Comparison of ENCODE assay signal across 1 cellular context in genomic region chr12:64759035-64759894, GRCh38.
TF ChIP-seq lines count a peak whose summit lies in the region.

Gene GNS (minus strand): TSS chr12:64759406. CDS start chr12:64759276, 130 bp downstream.

TF ChIP-seq in HepG2, 621 proteins besides CTCF, POLR2A, EP300 and RAD21 (continued from another document and continues in another):
- TF ChIP-seq, protein P1, sequence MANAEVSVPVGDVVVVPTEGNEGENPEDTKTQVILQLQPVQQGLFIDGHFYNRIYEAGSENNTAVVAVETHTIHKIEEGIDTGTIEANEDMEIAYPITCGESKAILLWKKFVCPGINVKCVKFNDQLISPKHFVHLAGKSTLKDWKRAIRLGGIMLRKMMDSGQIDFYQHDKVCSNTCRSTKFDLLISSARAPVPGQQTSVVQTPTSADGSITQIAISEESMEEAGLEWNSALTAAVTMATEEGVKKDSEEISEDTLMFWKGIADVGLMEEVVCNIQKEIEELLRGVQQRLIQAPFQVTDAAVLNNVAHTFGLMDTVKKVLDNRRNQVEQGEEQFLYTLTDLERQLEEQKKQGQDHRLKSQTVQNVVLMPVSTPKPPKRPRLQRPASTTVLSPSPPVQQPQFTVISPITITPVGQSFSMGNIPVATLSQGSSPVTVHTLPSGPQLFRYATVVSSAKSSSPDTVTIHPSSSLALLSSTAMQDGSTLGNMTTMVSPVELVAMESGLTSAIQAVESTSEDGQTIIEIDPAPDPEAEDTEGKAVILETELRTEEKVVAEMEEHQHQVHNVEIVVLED (CRISPR knock-in tag; IDR thresholded peaks at IDR 0.05; ENCODE audit: borderline replicate concordance) = peak; percentile 94
- 0 out of 2 replicates have a peak, but pooled peaks have one; percentile 1 for TF ChIP-seq CEBPG (CRISPR knock-in tag; IDR thresholded peaks at IDR 0.05)
- TF ChIP-seq, protein P2, sequence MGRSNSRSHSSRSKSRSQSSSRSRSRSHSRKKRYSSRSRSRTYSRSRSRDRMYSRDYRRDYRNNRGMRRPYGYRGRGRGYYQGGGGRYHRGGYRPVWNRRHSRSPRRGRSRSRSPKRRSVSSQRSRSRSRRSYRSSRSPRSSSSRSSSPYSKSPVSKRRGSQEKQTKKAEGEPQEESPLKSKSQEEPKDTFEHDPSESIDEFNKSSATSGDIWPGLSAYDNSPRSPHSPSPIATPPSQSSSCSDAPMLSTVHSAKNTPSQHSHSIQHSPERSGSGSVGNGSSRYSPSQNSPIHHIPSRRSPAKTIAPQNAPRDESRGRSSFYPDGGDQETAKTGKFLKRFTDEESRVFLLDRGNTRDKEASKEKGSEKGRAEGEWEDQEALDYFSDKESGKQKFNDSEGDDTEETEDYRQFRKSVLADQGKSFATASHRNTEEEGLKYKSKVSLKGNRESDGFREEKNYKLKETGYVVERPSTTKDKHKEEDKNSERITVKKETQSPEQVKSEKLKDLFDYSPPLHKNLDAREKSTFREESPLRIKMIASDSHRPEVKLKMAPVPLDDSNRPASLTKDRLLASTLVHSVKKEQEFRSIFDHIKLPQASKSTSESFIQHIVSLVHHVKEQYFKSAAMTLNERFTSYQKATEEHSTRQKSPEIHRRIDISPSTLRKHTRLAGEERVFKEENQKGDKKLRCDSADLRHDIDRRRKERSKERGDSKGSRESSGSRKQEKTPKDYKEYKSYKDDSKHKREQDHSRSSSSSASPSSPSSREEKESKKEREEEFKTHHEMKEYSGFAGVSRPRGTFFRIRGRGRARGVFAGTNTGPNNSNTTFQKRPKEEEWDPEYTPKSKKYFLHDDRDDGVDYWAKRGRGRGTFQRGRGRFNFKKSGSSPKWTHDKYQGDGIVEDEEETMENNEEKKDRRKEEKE (IDR thresholded peaks at IDR 0.05) = no peak
- peak; percentile 61; the same call in 1 of the 2 replicates for TF ChIP-seq BRCA1 (CRISPR knock-in tag; IDR thresholded peaks at IDR 0.05)
- peak; percentile 77; the same call in 1 of the 2 replicates for TF ChIP-seq ZNF607 (CRISPR knock-in tag; IDR thresholded peaks at IDR 0.05; ENCODE audit: borderline replicate concordance)
- peak; percentile 23; the same call in 1 of the 2 replicates for TF ChIP-seq E2F5 (CRISPR knock-in tag; conservative IDR thresholded peaks at IDR 0.05)
- TF ChIP-seq, protein P3, sequence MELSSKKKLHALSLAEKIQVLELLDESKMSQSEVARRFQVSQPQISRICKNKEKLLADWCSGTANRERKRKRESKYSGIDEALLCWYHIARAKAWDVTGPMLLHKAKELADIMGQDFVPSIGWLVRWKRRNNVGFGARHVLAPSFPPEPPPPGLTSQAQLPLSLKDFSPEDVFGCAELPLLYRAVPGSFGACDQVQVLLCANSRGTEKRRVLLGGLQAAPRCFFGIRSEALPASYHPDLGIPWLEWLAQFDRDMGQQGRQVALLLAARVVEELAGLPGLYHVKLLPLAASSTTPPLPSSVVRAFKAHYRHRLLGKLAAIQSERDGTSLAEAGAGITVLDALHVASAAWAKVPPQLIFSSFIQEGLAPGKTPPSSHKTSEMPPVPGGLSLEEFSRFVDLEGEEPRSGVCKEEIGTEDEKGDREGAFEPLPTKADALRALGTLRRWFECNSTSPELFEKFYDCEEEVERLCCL (CRISPR knock-in tag; IDR thresholded peaks at IDR 0.05; ENCODE audit: borderline replicate concordance) = 0 out of 2 replicates have a peak, but pooled peaks have one; percentile 78
- TF ChIP-seq ZNF775 (CRISPR knock-in tag; IDR thresholded peaks at IDR 0.05; ENCODE audit: borderline replicate concordance) = no peak
- peak; percentile 100 for TF ChIP-seq SP5 (CRISPR knock-in tag; IDR thresholded peaks at IDR 0.05; ENCODE audit: borderline replicate concordance, low read depth)
- TF ChIP-seq ZNF484 (CRISPR knock-in tag; IDR thresholded peaks at IDR 0.05; ENCODE audit: borderline replicate concordance, low read depth) = no peak
- TF ChIP-seq ZNF33B (CRISPR knock-in tag; IDR thresholded peaks at IDR 0.05) = no peak
- no peak for TF ChIP-seq ELF4 (CRISPR knock-in tag; IDR thresholded peaks at IDR 0.05; ENCODE audit: borderline replicate concordance)
- TF ChIP-seq SPEN (CRISPR knock-in tag; IDR thresholded peaks at IDR 0.05; ENCODE audit: low read depth) = peak; percentile 80
- peak; percentile 72 to 84 for TF ChIP-seq NR2F1 (CRISPR knock-in tag; IDR thresholded peaks at IDR 0.05)
- TF ChIP-seq SP2 (CRISPR knock-in tag; IDR thresholded peaks at IDR 0.05) = no peak
- peak; percentile 73; the same call in 1 of the 2 replicates for TF ChIP-seq ZNF207 (IDR thresholded peaks at IDR 0.05; ENCODE audit: borderline replicate concordance)
- no peak for TF ChIP-seq ZNF382 (CRISPR knock-in tag; IDR thresholded peaks at IDR 0.05; ENCODE audit: borderline replicate concordance)
- peak; percentile 13 for TF ChIP-seq TEAD3 (CRISPR knock-in tag; optimal IDR thresholded peaks at IDR 0.05; ENCODE audit: borderline replicate concordance)
- TF ChIP-seq ZBTB38 (CRISPR knock-in tag; IDR thresholded peaks at IDR 0.05) = peak; percentile 73; the same call in 1 of the 2 replicates
- TF ChIP-seq, protein P4, sequence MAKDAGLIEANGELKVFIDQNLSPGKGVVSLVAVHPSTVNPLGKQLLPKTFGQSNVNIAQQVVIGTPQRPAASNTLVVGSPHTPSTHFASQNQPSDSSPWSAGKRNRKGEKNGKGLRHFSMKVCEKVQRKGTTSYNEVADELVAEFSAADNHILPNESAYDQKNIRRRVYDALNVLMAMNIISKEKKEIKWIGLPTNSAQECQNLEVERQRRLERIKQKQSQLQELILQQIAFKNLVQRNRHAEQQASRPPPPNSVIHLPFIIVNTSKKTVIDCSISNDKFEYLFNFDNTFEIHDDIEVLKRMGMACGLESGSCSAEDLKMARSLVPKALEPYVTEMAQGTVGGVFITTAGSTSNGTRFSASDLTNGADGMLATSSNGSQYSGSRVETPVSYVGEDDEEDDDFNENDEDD (CRISPR knock-in tag; IDR thresholded peaks at IDR 0.05; ENCODE audit: borderline replicate concordance) = peak; percentile 41; the same call in 1 of the 2 replicates
- peak; percentile 67; the same call in 1 of the 2 replicates for TF ChIP-seq NRL (CRISPR knock-in tag; IDR thresholded peaks at IDR 0.05; ENCODE audit: borderline replicate concordance)
- TF ChIP-seq FOXC1 (CRISPR knock-in tag; IDR thresholded peaks at IDR 0.05; ENCODE audit: borderline replicate concordance) = peak; percentile 87
- peak; percentile 58; the same call in 1 of the 2 replicates for TF ChIP-seq ZNF367 (CRISPR knock-in tag; IDR thresholded peaks at IDR 0.05; ENCODE audit: borderline replicate concordance)
- peak; percentile 38; the same call in 1 of the 2 replicates for TF ChIP-seq ARNTL (CRISPR knock-in tag; IDR thresholded peaks at IDR 0.05)
- TF ChIP-seq HMGXB3 (CRISPR knock-in tag; IDR thresholded peaks at IDR 0.05; ENCODE audit: borderline replicate concordance) = 0 out of 2 replicates have a peak, but pooled peaks have one; percentile 12
- TF ChIP-seq ZNF121 (CRISPR knock-in tag; IDR thresholded peaks at IDR 0.05) = no peak
- TF ChIP-seq ZNF605 (CRISPR knock-in tag; IDR thresholded peaks at IDR 0.05) = peak; percentile 96
- 0 out of 2 replicates have a peak, but pooled peaks have one; percentile 19 for TF ChIP-seq ZNF138 (CRISPR knock-in tag; IDR thresholded peaks at IDR 0.05; ENCODE audit: low read depth)
- TF ChIP-seq ZSCAN12 (CRISPR knock-in tag; IDR thresholded peaks at IDR 0.05) = 0 out of 2 replicates have a peak, but pooled peaks have one; percentile 35
- TF ChIP-seq HNRNPK (IDR thresholded peaks at IDR 0.05; ENCODE audit: low read depth, low read length, poor library complexity, severe bottlenecking) = peak; percentile 53
- peak; percentile 76 for TF ChIP-seq GMEB2 (CRISPR knock-in tag; IDR thresholded peaks at IDR 0.05; ENCODE audit: low read depth)
- peak; percentile 67; the same call in 1 of the 2 replicates for TF ChIP-seq KDM5B (CRISPR knock-in tag; IDR thresholded peaks at IDR 0.05; ENCODE audit: borderline replicate concordance)
- TF ChIP-seq, protein P5, sequence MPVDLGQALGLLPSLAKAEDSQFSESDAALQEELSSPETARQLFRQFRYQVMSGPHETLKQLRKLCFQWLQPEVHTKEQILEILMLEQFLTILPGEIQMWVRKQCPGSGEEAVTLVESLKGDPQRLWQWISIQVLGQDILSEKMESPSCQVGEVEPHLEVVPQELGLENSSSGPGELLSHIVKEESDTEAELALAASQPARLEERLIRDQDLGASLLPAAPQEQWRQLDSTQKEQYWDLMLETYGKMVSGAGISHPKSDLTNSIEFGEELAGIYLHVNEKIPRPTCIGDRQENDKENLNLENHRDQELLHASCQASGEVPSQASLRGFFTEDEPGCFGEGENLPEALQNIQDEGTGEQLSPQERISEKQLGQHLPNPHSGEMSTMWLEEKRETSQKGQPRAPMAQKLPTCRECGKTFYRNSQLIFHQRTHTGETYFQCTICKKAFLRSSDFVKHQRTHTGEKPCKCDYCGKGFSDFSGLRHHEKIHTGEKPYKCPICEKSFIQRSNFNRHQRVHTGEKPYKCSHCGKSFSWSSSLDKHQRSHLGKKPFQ (CRISPR knock-in tag; IDR thresholded peaks at IDR 0.05; ENCODE audit: insufficient replicate concordance) = peak; percentile 24
- peak; percentile 82 for TF ChIP-seq SALL1 (CRISPR knock-in tag; IDR thresholded peaks at IDR 0.05)
- peak; percentile 71; the same call in 1 of the 2 replicates for TF ChIP-seq SRY (CRISPR knock-in tag; IDR thresholded peaks at IDR 0.05)
- 0 out of 2 replicates have a peak, but pooled peaks have one; percentile 29 for TF ChIP-seq MAF1 (CRISPR knock-in tag; IDR thresholded peaks at IDR 0.05; ENCODE audit: borderline replicate concordance)
- peak; percentile 80; the same call in 1 of the 2 replicates for TF ChIP-seq ARID2 (CRISPR knock-in tag; IDR thresholded peaks at IDR 0.05; ENCODE audit: borderline replicate concordance)
- TF ChIP-seq PPARG (CRISPR knock-in tag; conservative IDR thresholded peaks at IDR 0.05) = no peak; the same call in 1 of the 2 replicates
- TF ChIP-seq KMT2B (CRISPR knock-in tag; IDR thresholded peaks at IDR 0.05) = peak; percentile 84
- TF ChIP-seq RBM39 (IDR thresholded peaks at IDR 0.05; ENCODE audit: low read depth, low read length, poor library complexity, severe bottlenecking) = peak; percentile 72
- peak; percentile 100 for TF ChIP-seq ZNF639 (CRISPR knock-in tag; conservative IDR thresholded peaks at IDR 0.05)
- TF ChIP-seq KDM4B (CRISPR knock-in tag; IDR thresholded peaks at IDR 0.05) = no peak
- peak; percentile 62 for TF ChIP-seq HDAC2 (CRISPR knock-in tag; IDR thresholded peaks at IDR 0.05)
- TF ChIP-seq ZNF274 (CRISPR knock-in tag; IDR thresholded peaks at IDR 0.05) = peak; percentile 61; the same call in 1 of the 2 replicates
- 0 out of 2 replicates have a peak, but pooled peaks have one; percentile 36 for TF ChIP-seq U2AF2 (IDR thresholded peaks at IDR 0.05; ENCODE audit: low read depth, low read length)
